Comparison of ENCODE assay signal across 8 cellular contexts in genomic region chr12:133129368-133130037, GRCh38. TPM values are rescaled to one million over a fixed set of nuclear protein-coding genes. Genes with fewer than 3 reads are reported as not detected.
DNase-seq lines count a peak whose midpoint lies in the region; ATAC-seq and TF ChIP-seq lines count a peak whose summit lies in the region.

No MANE protein-coding gene starts in this region.

- H3K4me1 Mint-ChIP-seq in chondrocyte (ENCODE audit: low read depth) (peaks cover 12% of the 10 kb centered on the region), type B pancreatic cell (ENCODE audit: unreplicated experiment) (peaks cover 5% of the 10 kb centered on the region)

- TF ChIP-seq CTCF in chondrocyte (IDR thresholded peaks at IDR 0.05) (no peak), type B pancreatic cell (conservative IDR thresholded peaks at IDR 0.05) (no peak)

- H3K27ac Mint-ChIP-seq in chondrocyte (ENCODE audit: unreplicated experiment) (peak overlapping the region; percentile 98), type B pancreatic cell (peak overlapping the region; percentile 98)

- peak overlapping the region; percentile 89 for H3K9ac ChIP-seq in NT2/D1 (ENCODE audit: insufficient read length, low read depth)

- H3K27me3 Mint-ChIP-seq in chondrocyte (ENCODE audit: low read depth) (no peaks in the 10 kb centered on the region), type B pancreatic cell (no peaks in the 10 kb centered on the region)

- ATAC-seq in HG03108 (IDR thresholded peaks at IDR 0.05; ENCODE audit: unreplicated experiment), result no peak

- H3K9me3 Mint-ChIP-seq in chondrocyte (ENCODE audit: low read depth), result peaks cover 42% of the 10 kb centered on the region
- H3K9me3 Mint-ChIP-seq in type B pancreatic cell, result peaks cover 17% of the 10 kb centered on the region

- H3K4me3 ChIP-seq in NT2/D1 (ENCODE audit: insufficient read length, low read depth), result peak overlapping the region; percentile 95

- peaks cover 48% of the 10 kb centered on the region for H3K36me3 ChIP-seq in NT2/D1 (ENCODE audit: insufficient read depth, insufficient read length, low read length)

- no peaks in the 10 kb centered on the region for H3K27me3 ChIP-seq in NT2/D1 (ENCODE audit: insufficient read depth, insufficient read length)

- H3K4me1 ChIP-seq in NT2/D1 (ENCODE audit: insufficient read depth, insufficient read length), result no peaks in the 10 kb centered on the region

- H3K4me3 Mint-ChIP-seq in chondrocyte (ENCODE audit: unreplicated experiment) (peak overlapping the region; percentile 96), type B pancreatic cell (peak overlapping the region; percentile 99)

- peak; percentile 18 for DNase-seq in activated CD4-positive, alpha-beta T cell treated with anti-CD3 and anti-CD28 coated beads for 48 hours
- no peak for DNase-seq in activated CD4-positive, alpha-beta T cell treated with anti-CD3 and anti-CD28 coated beads, Interleukin-2, amount 50 U/mL, for 1 hour
- DNase-seq in NT2/D1 (ENCODE audit: low read depth, low spot score) (no peak), chondrocyte (ENCODE audit: low spot score) (no peak), lung microvascular endothelial cell (ENCODE audit: low read depth in 2 of 2) (peak; percentile 45 to 53), type B pancreatic cell (ENCODE audit: extremely low spot score, unreplicated experiment) (no peak)
- no peak for DNase-seq in activated CD8-positive, alpha-beta memory T cell treated with anti-CD3 and anti-CD28 coated beads, Interleukin-2, amount 50 U/mL, for 48 hours

- peaks cover 68% of the 10 kb centered on the region for H3K9me3 ChIP-seq in NT2/D1 (ENCODE audit: insufficient read depth, low read length)

- H3K36me3 Mint-ChIP-seq in chondrocyte (ENCODE audit: low read depth) (peaks cover 36% of the 10 kb centered on the region), type B pancreatic cell (peaks cover 52% of the 10 kb centered on the region)

RNA-seq across cellular contexts. Expression of gene ZNF891, which starts 0.6 kb away (rescaled TPM):
- total RNA-seq in chondrocyte (1.0 to 1.8 TPM (median 1.3 TPM) in 3 replicates), lung microvascular endothelial cell (0.22 and 0.60 TPM in 2 replicates), type B pancreatic cell (ENCODE audit: low replicate concordance) (2.0 and 4.2 TPM in 2 replicates)

RNA-seq across cellular contexts. Expression of gene ZNF10, which starts 0.9 kb away (rescaled TPM):
- 9.2 to 12.5 TPM (median 11.4 TPM) in 3 replicates for total RNA-seq in chondrocyte
- 4.8 and 8.5 TPM in 2 replicates for total RNA-seq in lung microvascular endothelial cell
- total RNA-seq in type B pancreatic cell (ENCODE audit: low replicate concordance), result 11.9 and 19.4 TPM in 2 replicates

RNA-seq across cellular contexts. Expression of gene ZNF140, which starts 48.8 kb away (rescaled TPM):
- total RNA-seq in chondrocyte (13.0 to 16.6 TPM (median 13.3 TPM) in 3 replicates), lung microvascular endothelial cell (32.0 and 43.8 TPM in 2 replicates), type B pancreatic cell (ENCODE audit: low replicate concordance) (20.0 and 20.7 TPM in 2 replicates)

RNA-seq across cellular contexts. Expression of gene ZNF268, which starts 51.8 kb away (rescaled TPM):
- total RNA-seq in chondrocyte, result 13.5 to 22.2 TPM (median 17.5 TPM) in 3 replicates
- 22.2 and 31.5 TPM in 2 replicates for total RNA-seq in lung microvascular endothelial cell
- total RNA-seq in type B pancreatic cell (ENCODE audit: low replicate concordance), result 27.6 and 32.4 TPM in 2 replicates

Comparison
In these comparisons a context has a peak if more than half of its experiments do, and no peak if none do; other contexts are left out.
1. DNase-seq: peak in activated CD4-positive, alpha-beta T cell treated with anti-CD3 and anti-CD28 coated beads for 48 hours (single experiment) and lung microvascular endothelial cell (2 of 2); none in activated CD4-positive, alpha-beta T cell treated with anti-CD3 and anti-CD28 coated beads, Interleukin-2, amount 50 U/mL, for 1 hour (single experiment), NT2/D1 (single experiment), chondrocyte (single experiment), type B pancreatic cell (single experiment) and activated CD8-positive, alpha-beta memory T cell treated with anti-CD3 and anti-CD28 coated beads, Interleukin-2, amount 50 U/mL, for 48 hours (single experiment).